Comparison of ENCODE assay signal across 1 cellular context in the genomic region with DNA sequence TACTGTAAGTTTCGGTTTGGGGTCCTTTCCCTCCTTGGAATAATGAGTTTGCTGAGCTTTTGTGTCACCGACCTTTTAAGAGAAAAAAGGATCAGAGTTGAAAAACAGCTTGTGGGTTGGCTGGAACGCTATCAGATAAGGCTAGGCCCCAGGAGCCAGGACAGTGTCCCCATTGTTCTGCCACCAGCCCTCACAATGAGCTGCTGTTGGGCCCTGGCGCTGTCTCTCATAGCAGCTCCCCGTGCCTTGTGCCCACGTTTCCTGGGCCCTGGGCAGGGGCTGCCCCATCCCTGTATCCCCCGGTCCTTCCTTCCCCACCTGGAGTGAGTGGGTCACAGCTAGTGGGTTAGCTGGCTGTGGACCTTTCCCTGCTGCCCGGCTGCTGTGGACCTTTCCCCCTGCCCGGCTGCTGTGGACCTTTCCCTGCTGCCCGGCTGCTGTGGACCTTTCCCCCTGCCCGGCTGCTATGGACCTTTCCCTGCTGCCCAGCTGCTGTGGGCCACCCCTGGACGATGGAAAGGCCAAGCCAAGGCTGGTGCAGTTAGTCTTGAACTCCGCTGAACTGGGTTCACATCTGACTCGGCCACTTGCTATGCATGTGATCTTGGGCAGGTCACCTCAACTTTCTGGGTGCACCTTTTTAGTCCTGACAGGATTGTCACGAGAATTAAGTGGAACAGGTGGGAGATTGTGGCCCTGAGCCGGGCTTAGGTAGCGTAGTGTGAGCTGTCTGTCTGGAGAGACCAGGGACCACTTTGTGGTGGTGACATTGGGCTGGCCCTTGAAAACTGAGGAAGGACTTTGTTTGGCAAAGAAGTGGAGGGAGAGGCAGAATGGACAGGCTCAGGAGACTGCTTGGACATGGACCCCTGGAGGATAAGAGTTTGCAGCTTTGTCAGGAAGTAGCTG.
A peak's percentile ranks its signal among the peaks of the same experiment; 100 is the strongest.
TF ChIP-seq lines count a peak whose summit lies in the region.

No MANE protein-coding gene starts in this region.

TF ChIP-seq in HepG2, 621 proteins besides CTCF, POLR2A, EP300 and RAD21 (continued from another document and continues in another):
- TF ChIP-seq KIAA2018 (CRISPR knock-in tag; IDR thresholded peaks at IDR 0.05; ENCODE audit: borderline replicate concordance) = no peak
- peak; percentile 41; the same call in 1 of the 2 replicates for TF ChIP-seq ZNF501 (CRISPR knock-in tag; IDR thresholded peaks at IDR 0.05)
- peak; percentile 46; the same call in 1 of the 2 replicates for TF ChIP-seq YEATS2 (CRISPR knock-in tag; IDR thresholded peaks at IDR 0.05; ENCODE audit: borderline replicate concordance)
- TF ChIP-seq ZNF761 (CRISPR knock-in tag; conservative IDR thresholded peaks at IDR 0.05) = no peak
- no peak for TF ChIP-seq ZBTB44 (CRISPR knock-in tag; IDR thresholded peaks at IDR 0.05)
- TF ChIP-seq KMT2A (CRISPR knock-in tag; IDR thresholded peaks at IDR 0.05) = 0 out of 2 replicates have a peak, but pooled peaks have one; percentile 59
- TF ChIP-seq ZFY (CRISPR knock-in tag; IDR thresholded peaks at IDR 0.05) = peak; percentile 58
- no peak for TF ChIP-seq ZNF766 (CRISPR knock-in tag; IDR thresholded peaks at IDR 0.05; ENCODE audit: borderline replicate concordance)
- no peak for TF ChIP-seq HNRNPLL (IDR thresholded peaks at IDR 0.05; ENCODE audit: low read depth, low read length, poor library complexity, severe bottlenecking)
- no peak for TF ChIP-seq SIX1 (CRISPR knock-in tag; IDR thresholded peaks at IDR 0.05; ENCODE audit: borderline replicate concordance)
- TF ChIP-seq MTF2 (CRISPR knock-in tag; IDR thresholded peaks at IDR 0.05; ENCODE audit: borderline replicate concordance) = no peak
- no peak for TF ChIP-seq TERF1 (CRISPR knock-in tag; IDR thresholded peaks at IDR 0.05)
- TF ChIP-seq SKI (IDR thresholded peaks at IDR 0.05; ENCODE audit: partially characterized antibody) = no peak
- no peak for TF ChIP-seq HNF4G (IDR thresholded peaks at IDR 0.05; ENCODE audit: borderline replicate concordance, low read depth, low read length)
- no peak for TF ChIP-seq HNF4G (CRISPR knock-in tag; IDR thresholded peaks at IDR 0.05; ENCODE audit: borderline replicate concordance, low read depth)
- no peak for TF ChIP-seq ATM (IDR thresholded peaks at IDR 0.05; ENCODE audit: borderline replicate concordance)
- peak; percentile 46; the same call in 1 of the 2 replicates for TF ChIP-seq SALL2 (CRISPR knock-in tag; IDR thresholded peaks at IDR 0.05)
- peak; percentile 51; the same call in 1 of the 2 replicates for TF ChIP-seq ZSCAN9 (CRISPR knock-in tag; IDR thresholded peaks at IDR 0.05; ENCODE audit: borderline replicate concordance)
- no peak for TF ChIP-seq AHR (CRISPR knock-in tag; IDR thresholded peaks at IDR 0.05)
- no peak for TF ChIP-seq ZFP90 (CRISPR knock-in tag; IDR thresholded peaks at IDR 0.05; ENCODE audit: borderline replicate concordance)
- TF ChIP-seq NR2F2 (IDR thresholded peaks at IDR 0.05; ENCODE audit: borderline replicate concordance, low read depth) = no peak
- no peak for TF ChIP-seq ZNF691 (CRISPR knock-in tag; IDR thresholded peaks at IDR 0.05; ENCODE audit: borderline replicate concordance, low read depth)
- TF ChIP-seq, protein P1, sequence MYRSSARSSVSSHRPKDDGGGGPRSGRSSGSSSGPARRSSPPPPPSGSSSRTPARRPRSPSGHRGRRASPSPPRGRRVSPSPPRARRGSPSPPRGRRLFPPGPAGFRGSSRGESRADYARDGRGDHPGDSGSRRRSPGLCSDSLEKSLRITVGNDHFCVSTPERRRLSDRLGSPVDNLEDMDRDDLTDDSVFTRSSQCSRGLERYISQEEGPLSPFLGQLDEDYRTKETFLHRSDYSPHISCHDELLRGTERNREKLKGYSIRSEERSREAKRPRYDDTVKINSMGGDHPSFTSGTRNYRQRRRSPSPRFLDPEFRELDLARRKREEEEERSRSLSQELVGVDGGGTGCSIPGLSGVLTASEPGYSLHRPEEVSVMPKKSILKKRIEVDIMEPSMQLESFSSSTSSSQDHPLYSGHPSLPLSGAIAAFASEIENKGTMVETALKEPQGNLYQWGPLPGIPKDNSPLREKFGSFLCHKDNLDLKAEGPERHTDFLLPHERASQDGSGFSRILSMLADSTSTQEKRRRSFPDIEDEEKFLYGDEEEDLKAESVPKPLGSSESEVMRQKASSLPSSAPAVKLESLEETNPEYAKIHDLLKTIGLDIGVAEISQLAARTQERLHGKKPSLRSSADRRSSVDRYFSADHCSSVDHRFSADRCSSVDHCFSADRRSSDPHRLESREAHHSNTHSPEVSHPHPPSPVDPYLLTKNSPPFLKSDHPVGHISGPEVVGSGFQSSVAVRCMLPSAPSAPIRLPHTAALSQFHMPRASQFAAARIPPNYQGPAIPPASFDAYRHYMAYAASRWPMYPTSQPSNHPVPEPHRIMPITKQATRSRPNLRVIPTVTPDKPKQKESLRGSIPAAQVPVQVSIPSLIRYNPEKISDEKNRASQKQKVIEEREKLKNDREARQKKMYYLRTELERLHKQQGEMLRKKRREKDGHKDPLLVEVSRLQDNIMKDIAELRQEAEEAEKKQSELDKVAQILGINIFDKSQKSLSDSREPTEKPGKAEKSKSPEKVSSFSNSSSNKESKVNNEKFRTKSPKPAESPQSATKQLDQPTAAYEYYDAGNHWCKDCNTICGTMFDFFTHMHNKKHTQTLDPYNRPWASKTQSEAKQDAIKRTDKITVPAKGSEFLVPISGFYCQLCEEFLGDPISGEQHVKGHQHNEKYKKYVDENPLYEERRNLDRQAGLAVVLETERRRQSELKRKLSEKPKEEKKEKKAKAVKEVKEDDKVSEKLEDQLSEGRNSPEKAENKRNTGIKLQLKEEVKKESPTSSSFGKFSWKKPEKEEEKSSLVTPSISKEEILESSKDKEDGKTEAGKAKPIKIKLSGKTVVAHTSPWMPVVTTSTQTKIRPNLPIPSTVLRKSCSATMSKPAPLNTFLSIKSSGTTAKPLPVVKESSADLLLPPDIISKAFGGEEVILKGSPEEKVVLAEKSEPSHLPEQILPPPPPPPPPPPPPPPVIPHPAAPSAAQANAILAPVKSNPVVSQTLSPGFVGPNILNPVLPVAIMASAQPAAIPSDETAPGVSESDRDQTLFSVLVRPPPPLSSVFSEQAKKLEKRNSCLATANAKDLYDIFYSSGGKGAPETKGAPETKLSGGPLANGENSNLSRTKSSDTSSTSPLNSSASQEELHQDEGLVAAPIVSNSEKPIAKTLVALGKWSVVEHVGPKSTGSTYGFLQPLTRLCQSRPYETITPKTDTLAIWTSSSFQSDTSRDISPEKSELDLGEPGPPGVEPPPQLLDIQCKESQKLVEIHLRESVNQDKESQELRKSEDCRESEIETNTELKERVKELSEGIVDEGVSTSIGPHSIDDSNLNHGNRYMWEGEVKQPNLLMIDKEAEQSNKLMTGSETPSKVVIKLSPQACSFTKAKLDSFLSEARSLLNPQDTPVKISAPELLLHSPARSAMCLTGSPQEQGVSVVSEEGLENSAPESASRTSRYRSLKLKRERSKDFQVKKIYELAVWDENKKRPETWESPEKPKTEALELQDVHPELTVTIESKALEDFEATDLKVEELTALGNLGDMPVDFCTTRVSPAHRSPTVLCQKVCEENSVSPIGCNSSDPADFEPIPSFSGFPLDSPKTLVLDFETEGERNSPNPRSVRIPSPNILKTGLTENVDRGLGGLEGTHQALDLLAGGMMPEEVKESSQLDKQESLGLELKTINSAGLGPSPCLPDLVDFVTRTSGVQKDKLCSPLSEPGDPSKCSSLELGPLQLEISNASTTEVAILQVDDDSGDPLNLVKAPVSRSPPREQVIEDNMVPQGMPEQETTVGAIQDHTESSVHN (CRISPR knock-in tag; IDR thresholded peaks at IDR 0.05) = no peak
- TF ChIP-seq SAP130 (CRISPR knock-in tag; IDR thresholded peaks at IDR 0.05; ENCODE audit: low read depth) = peak; percentile 49; the same call in 1 of the 2 replicates
- no peak for TF ChIP-seq RBM22 (optimal IDR thresholded peaks at IDR 0.05; ENCODE audit: low read length)
- TF ChIP-seq ZMYM2 (CRISPR knock-in tag; IDR thresholded peaks at IDR 0.05) = no peak; the same call in 1 of the 2 replicates
- TF ChIP-seq IKZF1 (IDR thresholded peaks at IDR 0.05) = no peak
- TF ChIP-seq MXD4 (CRISPR knock-in tag; IDR thresholded peaks at IDR 0.05) = no peak
- TF ChIP-seq HNRNPK (IDR thresholded peaks at IDR 0.05; ENCODE audit: low read depth, low read length, poor library complexity, severe bottlenecking) = no peak
- TF ChIP-seq LCORL (IDR thresholded peaks at IDR 0.05) = no peak
- peak; percentile 76 for TF ChIP-seq LCORL (CRISPR knock-in tag; IDR thresholded peaks at IDR 0.05)
- TF ChIP-seq CC2D1A (CRISPR knock-in tag; IDR thresholded peaks at IDR 0.05) = no peak
- no peak; the same call in 1 of the 2 replicates for TF ChIP-seq TAF1 (CRISPR knock-in tag; IDR thresholded peaks at IDR 0.05)
- no peak for TF ChIP-seq NFKB2 (CRISPR knock-in tag; IDR thresholded peaks at IDR 0.05; ENCODE audit: borderline replicate concordance)
- no peak for TF ChIP-seq NFIC (IDR thresholded peaks at IDR 0.05; ENCODE audit: low read length)
